Comparison of ENCODE assay signal across 1 cellular context in the genomic region with DNA sequence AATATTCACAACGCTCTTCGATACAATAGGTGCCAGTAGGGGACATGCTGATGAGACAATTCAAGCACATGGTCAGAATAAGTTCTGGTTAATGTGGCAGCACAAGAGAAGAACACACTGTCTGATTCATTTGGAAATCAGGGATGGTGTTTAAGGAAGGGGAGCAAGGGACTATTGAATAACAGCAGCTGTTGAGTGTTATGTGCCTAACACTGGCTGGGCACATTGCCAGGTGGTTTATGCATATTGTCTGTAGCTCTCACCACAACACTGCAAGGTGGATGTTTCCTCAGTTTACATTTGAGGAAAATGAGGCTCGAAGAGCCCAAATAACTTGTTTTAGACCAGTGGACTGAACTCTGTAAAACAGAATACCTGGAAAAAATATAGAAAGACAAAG.
TF ChIP-seq lines count a peak whose summit lies in the region.

No MANE protein-coding gene starts in this region.

TF ChIP-seq in HepG2, 621 proteins besides CTCF, POLR2A, EP300 and RAD21 (continued from another document):
- TF ChIP-seq ZNF335 (CRISPR knock-in tag; IDR thresholded peaks at IDR 0.05) (no peak), SALL1 (CRISPR knock-in tag; IDR thresholded peaks at IDR 0.05) (no peak), ZBTB10 (CRISPR knock-in tag; IDR thresholded peaks at IDR 0.05; ENCODE audit: borderline replicate concordance) (no peak), TARDBP (CRISPR knock-in tag; IDR thresholded peaks at IDR 0.05) (no peak), ARNT2 (CRISPR knock-in tag; IDR thresholded peaks at IDR 0.05; ENCODE audit: low read depth) (no peak)
- TF ChIP-seq, protein P1, sequence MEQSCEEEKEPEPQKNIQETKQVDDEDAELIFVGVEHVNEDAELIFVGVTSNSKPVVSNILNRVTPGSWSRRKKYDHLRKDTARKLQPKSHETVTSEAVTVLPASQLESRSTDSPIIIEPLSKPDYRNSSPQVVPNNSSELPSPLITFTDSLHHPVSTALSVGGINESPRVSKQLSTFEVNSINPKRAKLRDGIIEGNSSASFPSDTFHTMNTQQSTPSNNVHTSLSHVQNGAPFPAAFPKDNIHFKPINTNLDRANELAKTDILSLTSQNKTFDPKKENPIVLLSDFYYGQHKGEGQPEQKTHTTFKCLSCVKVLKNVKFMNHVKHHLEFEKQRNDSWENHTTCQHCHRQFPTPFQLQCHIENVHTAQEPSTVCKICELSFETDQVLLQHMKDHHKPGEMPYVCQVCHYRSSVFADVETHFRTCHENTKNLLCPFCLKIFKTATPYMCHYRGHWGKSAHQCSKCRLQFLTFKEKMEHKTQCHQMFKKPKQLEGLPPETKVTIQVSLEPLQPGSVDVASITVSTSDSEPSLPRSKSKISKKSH (CRISPR knock-in tag; IDR thresholded peaks at IDR 0.05; ENCODE audit: borderline replicate concordance) = no peak
